23 cellular contexts compared by ENCODE assay signal in the genomic region with DNA sequence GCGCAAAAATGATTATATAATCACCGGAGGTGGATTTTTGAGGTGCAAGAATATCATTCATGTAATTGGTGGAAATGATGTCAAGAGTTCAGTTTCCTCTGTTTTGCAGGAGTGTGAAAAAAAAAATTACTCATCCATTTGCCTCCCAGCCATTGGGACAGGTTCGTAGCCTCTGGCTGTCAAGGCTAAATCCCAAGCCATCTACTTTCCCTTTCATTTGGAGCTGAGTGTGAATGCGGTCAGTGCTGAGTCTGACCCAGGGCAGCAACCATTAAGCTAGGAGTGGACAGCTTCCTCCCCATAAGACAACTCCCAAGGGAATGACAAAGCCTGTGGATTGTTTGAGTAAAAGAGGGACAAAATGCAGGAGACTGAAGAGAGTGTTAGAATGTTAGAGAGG. TPM values are rescaled to one million over a fixed set of nuclear protein-coding genes. Genes with fewer than 3 reads are reported as not detected.
DNase-seq lines count a peak whose midpoint lies in the region; ATAC-seq, FAIRE-seq and TF ChIP-seq lines count a peak whose summit lies in the region.
"Had no signal": no experiment of that assay in that cellular context is flagged by ENCODE, and none has a peak within 500 bp of the region (broad histone marks: within the 10 kb centered on the region; RNA-seq: fewer than 3 reads in every experiment).

No MANE protein-coding gene starts in this region.

- no peaks in the 10 kb centered on the region for H3K9me3 Mint-ChIP-seq in stimulated activated memory B cell treated with anti-CD40 and anti-IgM and Interleukin-4, amounts not matched to agents 10 μg/mL and 1 μg/mL and 100 μg/mL, for 72 hours
- H3K9me3 Mint-ChIP-seq in Calu3 (ENCODE audit: low read depth, unreplicated experiment): no peaks in the 10 kb centered on the region
- H3K9me3 Mint-ChIP-seq: H9 had no signal

- H3K27me3 Mint-ChIP-seq in stimulated activated memory B cell treated with anti-CD40 and anti-IgM and Interleukin-4, amounts not matched to agents 10 μg/mL and 1 μg/mL and 100 μg/mL, for 72 hours: no peaks in the 10 kb centered on the region
- H3K27me3 Mint-ChIP-seq in Calu3 (ENCODE audit: unreplicated experiment): no peaks in the 10 kb centered on the region

- H3K4me1 Mint-ChIP-seq in stimulated activated memory B cell treated with anti-CD40 and anti-IgM and Interleukin-4, amounts not matched to agents 10 μg/mL and 1 μg/mL and 100 μg/mL, for 72 hours: peaks cover 29% of the 10 kb centered on the region
- H3K4me1 Mint-ChIP-seq in Calu3 (ENCODE audit: low read depth, unreplicated experiment): no peaks in the 10 kb centered on the region
- H3K4me1 Mint-ChIP-seq: H9 had no signal

- H3K4me2 ChIP-seq in endothelial cell of umbilical vein (ENCODE audit: insufficient read depth, low read length): no peak overlapping the region
- H3K4me2 ChIP-seq: A549, KMS-11 had no signal

- POLR2A ChIA-PET in endothelial cell of umbilical vein (lab: Charles Lee): no interaction called here

- H3K4me3 Mint-ChIP-seq in stimulated activated memory B cell treated with anti-CD40 and anti-IgM and Interleukin-4, amounts not matched to agents 10 μg/mL and 1 μg/mL and 100 μg/mL, for 72 hours: no peak overlapping the region
- no peak overlapping the region for H3K4me3 Mint-ChIP-seq in Calu3 (ENCODE audit: low read depth, unreplicated experiment)
- H3K4me3 Mint-ChIP-seq: H9 had no signal

- no peak overlapping the region for H3K9ac ChIP-seq in endothelial cell of umbilical vein (replicated peaks; ENCODE audit: extremely low read depth, insufficient read depth, low read length)
- H3K9ac ChIP-seq: KMS-11 had no signal

- TF ChIP-seq CTCF in left ventricle myocardium inferior (IDR thresholded peaks at IDR 0.05; ENCODE audit: borderline replicate concordance) (no peak), endothelial cell of umbilical vein (IDR thresholded peaks at IDR 0.05; ENCODE audit: extremely low read depth in 1 of 2, insufficient read depth in 1 of 2, low read depth in 1 of 2, low read length in 2 of 2) (no peak), Calu3 (IDR thresholded peaks at IDR 0.05; ENCODE audit: unreplicated experiment) (no peak)

- H2AFZ ChIP-seq in endothelial cell of umbilical vein (ENCODE audit: low read depth, low read length): no peak overlapping the region

- H4K20me1 ChIP-seq in endothelial cell of umbilical vein (replicated peaks; ENCODE audit: control insufficient read depth, extremely low read depth, insufficient read depth, low read length): peaks cover 3% of the 10 kb centered on the region

- peaks cover 85% of the 10 kb centered on the region for H3K36me3 Mint-ChIP-seq in stimulated activated memory B cell treated with anti-CD40 and anti-IgM and Interleukin-4, amounts not matched to agents 10 μg/mL and 1 μg/mL and 100 μg/mL, for 72 hours
- peaks cover 21% of the 10 kb centered on the region for H3K36me3 Mint-ChIP-seq in Calu3 (ENCODE audit: insufficient read depth, unreplicated experiment)

- no peaks in the 10 kb centered on the region for H3K79me2 ChIP-seq in endothelial cell of umbilical vein (ENCODE audit: control insufficient read depth, insufficient read depth, low read length)

- no peaks in the 10 kb centered on the region for H3K9me1 ChIP-seq in endothelial cell of umbilical vein (replicated peaks; ENCODE audit: control insufficient read depth, extremely low read depth, insufficient read depth, low read length)

- dilution Hi-C loops in endothelial cell of umbilical vein (cut with MboI; ENCODE audit: extremely low pct_ligation_motif_present, low sequenced_read_pairs): no loop called here

- H3K27ac ChIP-seq in left ventricle myocardium inferior (replicated peaks): peak overlapping the region; percentile 5
- H3K27ac ChIP-seq in SJCRH30: no peak overlapping the region
- H3K27ac ChIP-seq in endothelial cell of umbilical vein (ENCODE audit: insufficient read depth, low read depth, low read length): no peak overlapping the region
- H3K27ac ChIP-seq: A549, KMS-11, SK-N-MC had no signal

- intact Hi-C loops in left ventricle myocardium inferior (cut with micrococcal nuclease): no loop called here
- intact Hi-C loops in Right ventricle myocardium superior (cut with DNase I): no loop called here
- intact Hi-C loops in endothelial cell of umbilical vein (cut with micrococcal nuclease): no loop called here
- intact Hi-C loops in Calu3 (cut with micrococcal nuclease; ENCODE audit: unreplicated experiment): no loop called here

- CTCF ChIA-PET in endothelial cell of umbilical vein (lab: Charles Lee) (interaction anchor here (0.7 to 1.3 kb wide), 2 partner anchors 321 to 594 kb away, joined by 3 read pairs; no protein-coding TSS in a partner anchor), Calu3 (lab: Charles Lee) (no interaction called here)

- H3K27me3 ChIP-seq in left ventricle myocardium inferior (ENCODE audit: low read depth) (no peaks in the 10 kb centered on the region), SJCRH30 (no peaks in the 10 kb centered on the region), endothelial cell of umbilical vein (ENCODE audit: control insufficient read depth in 2 of 2, insufficient read depth in 2 of 2, low read length in 2 of 2) (no peaks in the 10 kb centered on the region)
- H3K27me3 ChIP-seq: BE2C had no signal

- H3K9me3 ChIP-seq in left ventricle myocardium inferior (replicated peaks) (no peaks in the 10 kb centered on the region), SJCRH30 (replicated peaks) (no peaks in the 10 kb centered on the region), endothelial cell of umbilical vein (replicated peaks; ENCODE audit: control insufficient read depth, insufficient read depth, low read length) (no peaks in the 10 kb centered on the region)
- H3K9me3 ChIP-seq: A549, BE2C had no signal

- BruUV-seq in endothelial cell of umbilical vein (replicated peaks; lab: Mats Ljungman, UMichigan) (no TSS peak), Calu3 (replicated peaks; lab: Mats Ljungman, UMichigan) (no TSS peak)

- H3K4me3 ChIP-seq in left ventricle myocardium inferior: no peak overlapping the region
- H3K4me3 ChIP-seq in SJCRH30: no peak overlapping the region
- no peak overlapping the region for H3K4me3 ChIP-seq in endothelial cell of umbilical vein (replicated peaks in 1 of 3; ENCODE audit: insufficient read depth in 1 of 3, low read depth in 1 of 3, low read length in 3 of 3)
- H3K4me3 ChIP-seq: A549, SK-N-MC had no signal

- H3K27ac Mint-ChIP-seq in stimulated activated memory B cell treated with anti-CD40 and anti-IgM and Interleukin-4, amounts not matched to agents 10 μg/mL and 1 μg/mL and 100 μg/mL, for 72 hours: peak overlapping the region; percentile 6
- H3K27ac Mint-ChIP-seq in Calu3 (ENCODE audit: unreplicated experiment): no peak overlapping the region

- ATAC-seq in Right ventricle myocardium superior (ENCODE audit: poor library complexity): no peak
- ATAC-seq in stimulated activated memory B cell treated with anti-CD40 and anti-IgM and Interleukin-4, amounts not matched to agents 10 μg/mL and 1 μg/mL and 100 μg/mL, for 72 hours: no peak
- ATAC-seq: A549, Right ventricle myocardium inferior had no signal

- H3K36me3 ChIP-seq in left ventricle myocardium inferior (peaks cover 75% of the 10 kb centered on the region), SJCRH30 (no peaks in the 10 kb centered on the region), endothelial cell of umbilical vein (ENCODE audit: control insufficient read depth in 2 of 2, extremely low read depth in 1 of 2, insufficient read depth in 2 of 2, low read length in 2 of 2) (peaks cover 0 to 32% of the 10 kb centered on the region in 2 experiments)
- H3K36me3 ChIP-seq: BE2C had no signal

- peak; percentile 55 for FAIRE-seq in endothelial cell of umbilical vein (lab: Jason Lieb, UNC)
- FAIRE-seq: A549, RCC 7860 had no signal

- H3K4me1 ChIP-seq in left ventricle myocardium inferior (peaks cover 3% of the 10 kb centered on the region), SJCRH30 (no peaks in the 10 kb centered on the region), endothelial cell of umbilical vein (ENCODE audit: control insufficient read depth, extremely low read depth, insufficient read depth, low read length) (no peaks in the 10 kb centered on the region)
- H3K4me1 ChIP-seq: A549, BE2C had no signal

- no peak for TF ChIP-seq POLR2A in endothelial cell of umbilical vein (IDR thresholded peaks at IDR 0.05; ENCODE audit: low read depth, low read length)

- DNase-seq in left ventricle myocardium inferior (no peak), Right ventricle myocardium superior (no peak), SJCRH30 (peak; percentile 7 to 29), endothelial cell of umbilical vein (ENCODE audit: low read depth, low spot score) (peak; percentile 24), Calu3 (no peak), ureter (ENCODE audit: low spot score) (no peak), MV-4-11 (lab: John Stamatoyannopoulos, UW) (no peak)
- DNase-seq: DMS79, H9, IMR-90, NCI-H1694, NCI-H2081 treated with DMSO at 0.1 percent for 48 hours, NCI-H2171 treated with DMSO at 0.1 percent for 48 hours, NCI-H446, NCI-H526, OCI-M1 had no signal

TF ChIP-seq in endothelial cell of umbilical vein, 7 proteins besides CTCF, POLR2A, EP300 and RAD21:
- TF ChIP-seq MYC (IDR thresholded peaks at IDR 0.05; ENCODE audit: low read depth, low read length) (no peak), POLR2AphosphoS5 (IDR thresholded peaks at IDR 0.05; ENCODE audit: insufficient read depth, low read depth, low read length) (no peak), FOS (IDR thresholded peaks at IDR 0.05; ENCODE audit: borderline replicate concordance, insufficient read depth, low read length) (no peak)

RNA-seq across cellular contexts. Expression of a gene that starts 33.6 kb away (rescaled TPM):
- total RNA-seq in left ventricle myocardium inferior (11.7 TPM), Right ventricle myocardium superior (10.6 TPM), endothelial cell of umbilical vein (32.4 and 41.5 TPM in 2 replicates), Calu3 (2022) (95.5 and 168 TPM in 2 replicates), ureter (51.3 TPM)
- total RNA-seq in SJCRH30 (2014; rRNA removed; shearing (Covaris generic)): 0.61 and 0.81 TPM in 2 replicates
- polyA plus RNA-seq in endothelial cell of umbilical vein: 18.8 and 19.7 TPM in 2 replicates
- polyA plus RNA-seq in endothelial cell of umbilical vein (2011; cell fraction: cytosol; rRNA removed): 14.8 and 15.9 TPM in 2 replicates
- 43.5 and 48.0 TPM in 2 replicates for polyA plus RNA-seq in endothelial cell of umbilical vein (2011; cell fraction: nucleus; rRNA removed)
- 16.7 and 22.1 TPM in 2 replicates for polyA plus RNA-seq in endothelial cell of umbilical vein (2012)
- polyA minus RNA-seq in endothelial cell of umbilical vein: 49.1 and 50.2 TPM in 2 replicates
- 24.7 TPM for polyA minus RNA-seq in endothelial cell of umbilical vein (2011; cell fraction: cytosol; rRNA and poly(A)+ RNA removed)
- 43.5 and 49.2 TPM in 2 replicates for polyA minus RNA-seq in endothelial cell of umbilical vein (2011; cell fraction: nucleus; rRNA and poly(A)+ RNA removed)

Comparison
In these comparisons a context has a peak if more than half of its experiments do, and no peak if none do; other contexts are left out.
1. DNase-seq: peak in SJCRH30 (2 of 2) and endothelial cell of umbilical vein (single experiment); none in left ventricle myocardium inferior (single experiment), Right ventricle myocardium superior (single experiment), Calu3 (single experiment), ureter (single experiment) and MV-4-11 (single experiment).